Comparison of ENCODE assay signal across 1 cellular context in the genomic region with DNA sequence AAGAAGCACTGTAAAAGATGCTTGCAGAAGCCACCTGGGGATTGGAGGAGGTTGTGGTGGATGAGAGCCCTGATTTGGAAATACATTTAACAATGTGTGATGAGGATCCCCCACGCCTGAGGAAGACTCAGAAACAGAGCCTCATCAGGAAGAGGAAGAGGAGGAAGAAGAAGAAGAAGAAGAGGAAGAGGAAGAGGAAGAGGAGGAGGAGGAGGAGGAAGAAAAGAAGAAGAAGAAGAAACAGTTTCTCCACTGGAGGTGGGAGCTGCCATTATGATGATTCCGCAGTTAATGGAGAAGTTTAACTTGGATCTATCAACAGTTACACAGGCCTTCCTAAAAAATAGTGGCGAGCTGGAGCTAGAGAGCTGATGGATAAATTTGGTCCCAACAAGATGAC.
TF ChIP-seq lines count a peak whose summit lies in the region.

No MANE protein-coding gene starts in this region.

TF ChIP-seq in WTC11, 78 proteins besides CTCF, POLR2A, EP300 and RAD21 (continued from another document):
- TF ChIP-seq, protein P1, sequence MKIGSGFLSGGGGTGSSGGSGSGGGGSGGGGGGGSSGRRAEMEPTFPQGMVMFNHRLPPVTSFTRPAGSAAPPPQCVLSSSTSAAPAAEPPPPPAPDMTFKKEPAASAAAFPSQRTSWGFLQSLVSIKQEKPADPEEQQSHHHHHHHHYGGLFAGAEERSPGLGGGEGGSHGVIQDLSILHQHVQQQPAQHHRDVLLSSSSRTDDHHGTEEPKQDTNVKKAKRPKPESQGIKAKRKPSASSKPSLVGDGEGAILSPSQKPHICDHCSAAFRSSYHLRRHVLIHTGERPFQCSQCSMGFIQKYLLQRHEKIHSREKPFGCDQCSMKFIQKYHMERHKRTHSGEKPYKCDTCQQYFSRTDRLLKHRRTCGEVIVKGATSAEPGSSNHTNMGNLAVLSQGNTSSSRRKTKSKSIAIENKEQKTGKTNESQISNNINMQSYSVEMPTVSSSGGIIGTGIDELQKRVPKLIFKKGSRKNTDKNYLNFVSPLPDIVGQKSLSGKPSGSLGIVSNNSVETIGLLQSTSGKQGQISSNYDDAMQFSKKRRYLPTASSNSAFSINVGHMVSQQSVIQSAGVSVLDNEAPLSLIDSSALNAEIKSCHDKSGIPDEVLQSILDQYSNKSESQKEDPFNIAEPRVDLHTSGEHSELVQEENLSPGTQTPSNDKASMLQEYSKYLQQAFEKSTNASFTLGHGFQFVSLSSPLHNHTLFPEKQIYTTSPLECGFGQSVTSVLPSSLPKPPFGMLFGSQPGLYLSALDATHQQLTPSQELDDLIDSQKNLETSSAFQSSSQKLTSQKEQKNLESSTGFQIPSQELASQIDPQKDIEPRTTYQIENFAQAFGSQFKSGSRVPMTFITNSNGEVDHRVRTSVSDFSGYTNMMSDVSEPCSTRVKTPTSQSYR (CRISPR knock-in tag; IDR thresholded peaks at IDR 0.05), result no peak
- TF ChIP-seq, protein P2, sequence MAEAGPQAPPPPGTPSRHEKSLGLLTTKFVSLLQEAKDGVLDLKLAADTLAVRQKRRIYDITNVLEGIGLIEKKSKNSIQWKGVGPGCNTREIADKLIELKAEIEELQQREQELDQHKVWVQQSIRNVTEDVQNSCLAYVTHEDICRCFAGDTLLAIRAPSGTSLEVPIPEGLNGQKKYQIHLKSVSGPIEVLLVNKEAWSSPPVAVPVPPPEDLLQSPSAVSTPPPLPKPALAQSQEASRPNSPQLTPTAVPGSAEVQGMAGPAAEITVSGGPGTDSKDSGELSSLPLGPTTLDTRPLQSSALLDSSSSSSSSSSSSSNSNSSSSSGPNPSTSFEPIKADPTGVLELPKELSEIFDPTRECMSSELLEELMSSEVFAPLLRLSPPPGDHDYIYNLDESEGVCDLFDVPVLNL (CRISPR knock-in tag; IDR thresholded peaks at IDR 0.05; ENCODE audit: borderline replicate concordance, low read depth), result no peak
- TF ChIP-seq, protein P3, sequence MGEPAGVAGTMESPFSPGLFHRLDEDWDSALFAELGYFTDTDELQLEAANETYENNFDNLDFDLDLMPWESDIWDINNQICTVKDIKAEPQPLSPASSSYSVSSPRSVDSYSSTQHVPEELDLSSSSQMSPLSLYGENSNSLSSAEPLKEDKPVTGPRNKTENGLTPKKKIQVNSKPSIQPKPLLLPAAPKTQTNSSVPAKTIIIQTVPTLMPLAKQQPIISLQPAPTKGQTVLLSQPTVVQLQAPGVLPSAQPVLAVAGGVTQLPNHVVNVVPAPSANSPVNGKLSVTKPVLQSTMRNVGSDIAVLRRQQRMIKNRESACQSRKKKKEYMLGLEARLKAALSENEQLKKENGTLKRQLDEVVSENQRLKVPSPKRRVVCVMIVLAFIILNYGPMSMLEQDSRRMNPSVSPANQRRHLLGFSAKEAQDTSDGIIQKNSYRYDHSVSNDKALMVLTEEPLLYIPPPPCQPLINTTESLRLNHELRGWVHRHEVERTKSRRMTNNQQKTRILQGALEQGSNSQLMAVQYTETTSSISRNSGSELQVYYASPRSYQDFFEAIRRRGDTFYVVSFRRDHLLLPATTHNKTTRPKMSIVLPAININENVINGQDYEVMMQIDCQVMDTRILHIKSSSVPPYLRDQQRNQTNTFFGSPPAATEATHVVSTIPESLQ (CRISPR knock-in tag; IDR thresholded peaks at IDR 0.05), result no peak
- TF ChIP-seq CREB1 (CRISPR knock-in tag; IDR thresholded peaks at IDR 0.05), result no peak
- no peak for TF ChIP-seq SMAD4 (CRISPR knock-in tag; IDR thresholded peaks at IDR 0.05)
- TF ChIP-seq, protein P4, sequence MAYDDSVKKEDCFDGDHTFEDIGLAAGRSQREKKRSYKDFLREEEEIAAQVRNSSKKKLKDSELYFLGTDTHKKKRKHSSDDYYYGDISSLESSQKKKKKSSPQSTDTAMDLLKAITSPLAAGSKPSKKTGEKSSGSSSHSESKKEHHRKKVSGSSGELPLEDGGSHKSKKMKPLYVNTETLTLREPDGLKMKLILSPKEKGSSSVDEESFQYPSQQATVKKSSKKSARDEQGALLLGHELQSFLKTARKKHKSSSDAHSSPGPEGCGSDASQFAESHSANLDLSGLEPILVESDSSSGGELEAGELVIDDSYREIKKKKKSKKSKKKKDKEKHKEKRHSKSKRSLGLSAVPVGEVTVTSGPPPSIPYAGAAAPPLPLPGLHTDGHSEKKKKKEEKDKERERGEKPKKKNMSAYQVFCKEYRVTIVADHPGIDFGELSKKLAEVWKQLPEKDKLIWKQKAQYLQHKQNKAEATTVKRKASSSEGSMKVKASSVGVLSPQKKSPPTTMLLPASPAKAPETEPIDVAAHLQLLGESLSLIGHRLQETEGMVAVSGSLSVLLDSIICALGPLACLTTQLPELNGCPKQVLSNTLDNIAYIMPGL (CRISPR knock-in tag; IDR thresholded peaks at IDR 0.05), result no peak
- no peak for TF ChIP-seq MXD4 (CRISPR knock-in tag; IDR thresholded peaks at IDR 0.05; ENCODE audit: borderline replicate concordance)
- no peak for TF ChIP-seq ELF4 (CRISPR knock-in tag; IDR thresholded peaks at IDR 0.05; ENCODE audit: low read depth)
- TF ChIP-seq, protein P5, sequence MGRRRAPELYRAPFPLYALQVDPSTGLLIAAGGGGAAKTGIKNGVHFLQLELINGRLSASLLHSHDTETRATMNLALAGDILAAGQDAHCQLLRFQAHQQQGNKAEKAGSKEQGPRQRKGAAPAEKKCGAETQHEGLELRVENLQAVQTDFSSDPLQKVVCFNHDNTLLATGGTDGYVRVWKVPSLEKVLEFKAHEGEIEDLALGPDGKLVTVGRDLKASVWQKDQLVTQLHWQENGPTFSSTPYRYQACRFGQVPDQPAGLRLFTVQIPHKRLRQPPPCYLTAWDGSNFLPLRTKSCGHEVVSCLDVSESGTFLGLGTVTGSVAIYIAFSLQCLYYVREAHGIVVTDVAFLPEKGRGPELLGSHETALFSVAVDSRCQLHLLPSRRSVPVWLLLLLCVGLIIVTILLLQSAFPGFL (CRISPR knock-in tag; IDR thresholded peaks at IDR 0.05; ENCODE audit: borderline replicate concordance), result no peak
- no peak for TF ChIP-seq ETV6 (CRISPR knock-in tag; IDR thresholded peaks at IDR 0.05)
- no peak for TF ChIP-seq NFE2L1 (CRISPR knock-in tag; IDR thresholded peaks at IDR 0.05)
- TF ChIP-seq, protein P6, sequence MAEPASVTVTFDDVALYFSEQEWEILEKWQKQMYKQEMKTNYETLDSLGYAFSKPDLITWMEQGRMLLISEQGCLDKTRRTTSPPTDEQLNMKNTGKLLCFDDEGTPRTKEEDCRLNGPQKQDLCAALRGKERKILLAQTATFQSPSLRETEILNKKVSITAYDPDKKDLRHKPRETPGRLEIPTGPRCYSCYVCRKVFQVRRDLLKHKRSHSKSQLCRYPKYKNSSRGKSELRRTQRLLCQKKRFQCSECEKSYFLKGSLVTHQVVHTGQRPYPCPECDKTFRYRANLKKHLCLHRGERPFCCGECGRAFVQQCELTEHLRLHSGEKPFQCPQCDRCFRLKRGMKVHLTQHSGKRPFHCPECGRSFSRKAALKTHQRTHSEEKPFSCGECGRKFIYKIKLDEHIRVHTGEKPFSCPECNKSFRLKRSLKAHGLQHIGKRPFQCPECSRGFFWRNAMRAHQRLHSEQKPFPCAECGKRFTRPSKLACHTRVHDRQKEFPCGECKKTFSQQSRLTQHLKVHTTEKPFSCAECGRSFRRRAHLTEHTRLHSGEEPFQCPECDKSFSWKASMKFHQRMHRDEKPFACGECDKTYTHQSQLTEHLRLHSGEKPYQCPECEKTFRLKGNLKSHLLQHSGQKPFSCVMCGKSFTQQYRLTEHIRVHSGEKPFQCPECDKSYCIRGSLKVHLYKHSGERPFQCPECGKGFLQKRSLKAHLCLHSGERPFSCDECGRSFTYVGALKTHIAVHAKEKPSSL (CRISPR knock-in tag; conservative IDR thresholded peaks at IDR 0.05), result no peak
- TF ChIP-seq SP1 (CRISPR knock-in tag; conservative IDR thresholded peaks at IDR 0.05), result no peak
